1 cellular context compared by ENCODE assay signal in genomic region chr3:129571605-129572547, GRCh38.
TF ChIP-seq lines count a peak whose summit lies in the region.

No MANE protein-coding gene starts in this region.

TF ChIP-seq in HepG2, 621 proteins besides CTCF, POLR2A, EP300 and RAD21:
- TF ChIP-seq HNRNPL (IDR thresholded peaks at IDR 0.05; ENCODE audit: low read depth, low read length), result no peak
- TF ChIP-seq ZNF441 (CRISPR knock-in tag; IDR thresholded peaks at IDR 0.05; ENCODE audit: borderline replicate concordance), result no peak
- TF ChIP-seq AGO2 (optimal IDR thresholded peaks at IDR 0.05; ENCODE audit: low read depth, low read length), result peak; percentile 72
- TF ChIP-seq SOX5 (CRISPR knock-in tag; IDR thresholded peaks at IDR 0.05; ENCODE audit: borderline replicate concordance), result no peak
- no peak for TF ChIP-seq SKI (IDR thresholded peaks at IDR 0.05; ENCODE audit: partially characterized antibody)
